ENCODE assay signal across 8 cellular contexts in genomic region chr1:245079021-245079609, GRCh38.
DNase-seq lines count a peak whose midpoint lies in the region; ATAC-seq and TF ChIP-seq lines count a peak whose summit lies in the region.

No MANE protein-coding gene starts in this region.

- CTCF ChIA-PET in A673 (lab: Charles Lee) (interaction anchor here (0.6 kb wide), 2 partner anchors 302 to 350 kb away, joined by 3 read pairs; no protein-coding TSS in a partner anchor), Panc1 (lab: Charles Lee) (no interaction called here)

- H3K4me1 ChIP-seq in A673 (ENCODE audit: insufficient read depth, low read length, poor library complexity, severe bottlenecking), result peaks cover 11% of the 10 kb centered on the region
- no peaks in the 10 kb centered on the region for H3K4me1 ChIP-seq in Panc1 (ENCODE audit: control insufficient read depth, insufficient read depth, low read length)
- H3K4me1 ChIP-seq in right atrium auricular region, result no peaks in the 10 kb centered on the region

- H3K27ac ChIP-seq in A673 (ENCODE audit: low read depth, low read length, poor library complexity, severe bottlenecking) (no peak overlapping the region), Panc1 (ENCODE audit: low read length) (no peak overlapping the region), right atrium auricular region (no peak overlapping the region)

- intact Hi-C loops in A673 (cut with micrococcal nuclease; ENCODE audit: unreplicated experiment), result no loop called here
- intact Hi-C loops in Panc1 (cut with micrococcal nuclease; ENCODE audit: unreplicated experiment), result loop anchor here (5.0 kb wide), 1 partner anchor 73 kb away; the partner anchor contains the start of gene KIF26B

- TF ChIP-seq CTCF in A673 (conservative IDR thresholded peaks at IDR 0.05; ENCODE audit: low read depth, low read length), result peak; percentile 69
- peak; percentile 53; the same call in 2 of the 3 replicates for TF ChIP-seq CTCF in GM12872 (IDR thresholded peaks at IDR 0.05; ENCODE audit: insufficient read depth, low read depth, low read length)
- peak; percentile 75 for TF ChIP-seq CTCF in Panc1 (IDR thresholded peaks at IDR 0.05)
- peak in 1 of 2 donors; percentile 61 for TF ChIP-seq CTCF in right atrium auricular region (IDR thresholded peaks at IDR 0.05)

- H3K27me3 ChIP-seq in A673 (replicated peaks; ENCODE audit: insufficient read depth, low read depth, low read length, poor library complexity) (peaks cover 17% of the 10 kb centered on the region), Panc1 (ENCODE audit: control insufficient read depth, insufficient read depth, low read length) (no peaks in the 10 kb centered on the region), right atrium auricular region (no peaks in the 10 kb centered on the region)

- POLR2A ChIA-PET in A673 (lab: Charles Lee; ENCODE audit: low non-redundant PET) (no interaction called here), Panc1 (lab: Charles Lee) (no interaction called here)

- in situ Hi-C loops in Panc1 (cut with HindIII; ENCODE audit: low pct_unique_long_range_greater_than_20kb, low sequenced_read_pairs), result no loop called here

- ATAC-seq in Panc1 (no peak; the same call in 1 of the 2 replicates), HG02759 (IDR thresholded peaks at IDR 0.05; ENCODE audit: unreplicated experiment) (no peak), GM21423 (IDR thresholded peaks at IDR 0.05; ENCODE audit: unreplicated experiment) (no peak)

- no peak overlapping the region for H3K4me3 ChIP-seq in A673 (ENCODE audit: low read depth, low read length, poor library complexity, severe bottlenecking)
- no peak overlapping the region for H3K4me3 ChIP-seq in Panc1 (ENCODE audit: low read depth in 2 of 2, low read length in 2 of 2)
- H3K4me3 ChIP-seq in right atrium auricular region, result no peak overlapping the region

- H3K9me3 ChIP-seq in A673 (ENCODE audit: low read depth, low read length, poor library complexity, severe bottlenecking) (no peaks in the 10 kb centered on the region), Panc1 (ENCODE audit: control insufficient read depth, insufficient read depth, low read depth, low read length) (no peaks in the 10 kb centered on the region), right atrium auricular region (no peaks in the 10 kb centered on the region)

- BruUV-seq in A673 (replicated peaks; lab: Mats Ljungman, UMichigan), result no TSS peak
- no TSS peak for BruUV-seq in Panc1 (replicated peaks; lab: Mats Ljungman, UMichigan)

- no peaks in the 10 kb centered on the region for H3K36me3 ChIP-seq in A673 (ENCODE audit: insufficient read depth, low read length, poor library complexity, severe bottlenecking)
- no peaks in the 10 kb centered on the region for H3K36me3 ChIP-seq in Panc1 (ENCODE audit: control insufficient read depth, insufficient read depth, low read length)
- H3K36me3 ChIP-seq in right atrium auricular region, result no peaks in the 10 kb centered on the region

- DNase-seq in A673 (ENCODE audit: low spot score) (peak; percentile 53), Panc1 (ENCODE audit: low read depth, low spot score) (no peak), fibroblast of peridontal ligament (ENCODE audit: extremely low read depth) (peak; percentile 89), right atrium auricular region (ENCODE audit: low spot score) (no peak), GM19238 (ENCODE audit: insufficient read length, low spot score) (no peak)

Comparison
In these comparisons a context has a peak if more than half of its experiments do, and no peak if none do; other contexts are left out.
1. DNase-seq: peak in A673 (single experiment) and fibroblast of peridontal ligament (single experiment); none in Panc1 (single experiment), right atrium auricular region (single experiment) and GM19238 (single experiment).